8 cellular contexts compared by ENCODE assay signal in genomic region chr12:12333980-12334709, GRCh38. TPM values are rescaled to one million over a fixed set of nuclear protein-coding genes. Genes with fewer than 3 reads are reported as not detected.
DNase-seq lines count a peak whose midpoint lies in the region; ATAC-seq and TF ChIP-seq lines count a peak whose summit lies in the region.

No MANE protein-coding gene starts in this region.

- H3K4me3 ChIP-seq in WI38 (ENCODE audit: low read depth, low read length) (no peak overlapping the region), right lobe of liver (no peak overlapping the region)

- POLR2A ChIA-PET in CD4-positive, alpha-beta T cell (lab: Charles Lee): interaction anchor here (1.2 to 2.3 kb wide), 3 partner anchors 16 to 68 kb away, joined by 3 to 12 read pairs (median 4); partner anchors contain the start of genes BORCS5, LRP6 and MANSC1

- H3K36me3 Mint-ChIP-seq in CD4-positive, alpha-beta T cell (ENCODE audit: low read depth): no peaks in the 10 kb centered on the region

- no peak overlapping the region for H3K27ac ChIP-seq in CD4-positive, alpha-beta T cell (ENCODE audit: low read depth, low read length)
- H3K27ac ChIP-seq in caudate nucleus (ENCODE audit: low read depth, low read length) (peak overlapping the region; percentile 3), right lobe of liver (no peak overlapping the region)

- TF ChIP-seq POLR2A in right lobe of liver (IDR thresholded peaks at IDR 0.05): no peak

- DNase-seq in CD4-positive, alpha-beta T cell: peak; percentile 32 to 58 (median 46)
- DNase-seq in NCI-H187 treated with DMSO at 0.1 percent for 48 hours (lab: John Stamatoyannopoulos, UW): peak; percentile 10
- peak in 14 of 61 donors; percentile 1 to 34 (median 12) for DNase-seq in caudate nucleus (lab: John Stamatoyannopoulos, UW)
- DNase-seq in right lobe of liver: peak; percentile 67 to 70 (median 68)
- DNase-seq in stimulated activated CD8-positive, alpha-beta memory T cell treated with anti-CD3 and anti-CD28 coated beads, Interleukin-2, amount 100 ng/mL, for 1 hour (ENCODE audit: low read depth in 2 of 2): peak; percentile 29 to 41
- DNase-seq in foreskin melanocyte: no peak

- H3K27me3 ChIP-seq in CD4-positive, alpha-beta T cell (ENCODE audit: control insufficient read depth, insufficient read depth, low read length): no peaks in the 10 kb centered on the region
- no peaks in the 10 kb centered on the region for H3K27me3 ChIP-seq in right lobe of liver

- no peaks in the 10 kb centered on the region for H3K27me3 Mint-ChIP-seq in CD4-positive, alpha-beta T cell

- no peaks in the 10 kb centered on the region for H3K9me3 Mint-ChIP-seq in CD4-positive, alpha-beta T cell

- H3K27ac Mint-ChIP-seq in CD4-positive, alpha-beta T cell: no peak overlapping the region

- WGBS in right lobe of liver (ENCODE audit: insufficient coverage, low coverage, low lambda C conversion rate, missing lambda C conversion rate): 45% methylated on average over 11 of the region's 12 CpGs

- no peaks in the 10 kb centered on the region for H3K9me3 ChIP-seq in CD4-positive, alpha-beta T cell (ENCODE audit: control insufficient read depth, low read length)
- H3K9me3 ChIP-seq in right lobe of liver: no peaks in the 10 kb centered on the region

- TF ChIP-seq CTCF in CD4-positive, alpha-beta T cell (IDR thresholded peaks at IDR 0.05): peak; percentile 96
- TF ChIP-seq CTCF in WI38 (IDR thresholded peaks at IDR 0.05; ENCODE audit: low read depth, low read length) (peak; percentile 54; the same call in 1 of the 2 replicates), right lobe of liver (IDR thresholded peaks at IDR 0.05) (peak; percentile 71 to 94 (median 92))

- H3K4me1 Mint-ChIP-seq in CD4-positive, alpha-beta T cell (ENCODE audit: low read depth): peaks cover 28% of the 10 kb centered on the region

- CTCF ChIA-PET in CD4-positive, alpha-beta T cell (lab: Charles Lee): interaction anchor here (0.6 to 1.5 kb wide), 7 partner anchors 10 to 403 kb away, joined by 3 to 4 read pairs (median 3); partner anchors contain the start of gene MANSC1

- peak; percentile 71 for ATAC-seq in CD4-positive, alpha-beta T cell (ENCODE audit: poor library complexity)
- ATAC-seq in GM21528 (IDR thresholded peaks at IDR 0.05; ENCODE audit: low FRiP score, unreplicated experiment): peak; percentile 64
- peak; percentile 72 to 81 (median 74) for ATAC-seq in right lobe of liver

- H3K36me3 ChIP-seq in right lobe of liver: no peaks in the 10 kb centered on the region

- peaks cover 0 to 27% (median 2%) of the 10 kb centered on the region in 4 donors for H3K4me1 ChIP-seq in right lobe of liver

- intact Hi-C loops in CD4-positive, alpha-beta T cell (cut with DNase I, micrococcal nuclease): loop anchor here in 1 of 2 experiments (2.0 kb wide), 1 partner anchor 15 kb away; no protein-coding TSS in a partner anchor
- intact Hi-C loops in right lobe of liver (cut with DNase I): loop anchor here (10.0 kb wide), 2 partner anchors 249 to 259 kb away; partner anchors contain the start of gene BCL2L14 (in 1 of the 2)

- no peak overlapping the region for H3K4me3 Mint-ChIP-seq in CD4-positive, alpha-beta T cell

RNA-seq across cellular contexts. Expression of gene MANSC1, which starts 15.9 kb away (rescaled TPM):
- under 1 TPM; 0.33 to 0.45 TPM for total RNA-seq in CD4-positive, alpha-beta T cell
- 10 to 100 TPM in 1 of 6 experiments, 1 to 10 TPM in 5; 8.1 to 13.8 (median 8.8) TPM for total RNA-seq in right lobe of liver

RNA-seq across cellular contexts. Expression of gene BORCS5, which starts 22.7 kb away (rescaled TPM):
- total RNA-seq in CD4-positive, alpha-beta T cell: 10 to 100 TPM; 36.4 to 39.3 TPM
- total RNA-seq in right lobe of liver: 10 to 100 TPM in 1 of 6 experiments, 1 to 10 TPM in 5; 6.0 to 11.1 (median 8.0) TPM

Comparison
In these comparisons a context has a peak if more than half of its experiments do, and no peak if none do; other contexts are left out.
1. RNA of gene MANSC1, which starts 15.9 kb away (total RNA-seq): 8.1 to 13.8 TPM in right lobe of liver; 0.33 to 0.45 TPM in CD4-positive, alpha-beta T cell; every median in the first group is over 4 times any median in the second.
2. Peak in every context shown above with its lines, with median percentiles within 50 percentile points of each other: ATAC-seq and CTCF ChIP-seq.